In genomic region chr1:51631747-51632146, GRCh38 we compare ENCODE assay signal across 26 cellular contexts.
"Had no signal": no experiment of that assay in that cellular context is flagged by ENCODE, and none has a peak within 500 bp of the region (broad histone marks: within the 10 kb centered on the region; RNA-seq: fewer than 3 reads in every experiment).

No MANE protein-coding gene starts in this region.

- ATAC-seq: stimulated activated effector memory CD8-positive, alpha-beta T cell treated with anti-CD3 and anti-CD28 coated beads, Interleukin-12 subunit alpha, Interleukin-12 subunit beta, amount 100 ng/mL, for 72 hours; stimulated activated memory B cell treated with anti-CD40 and anti-IgM and Interleukin-4, amounts not matched to agents 10 μg/mL and 1 μg/mL and 100 μg/mL, for 72 hours; stimulated activated naive B cell treated with anti-CD40 and anti-IgM and Interleukin-4, amounts not matched to agents 10 μg/mL and 1 μg/mL and 100 μg/mL, for 72 hours; stimulated activated naive CD8-positive, alpha-beta T cell treated with anti-CD3 and anti-CD28 coated beads, Interleukin-15, amount 100 ng/mL, for 72 hours; stimulated activated naive CD8-positive, alpha-beta T cell treated with anti-CD3 and anti-CD28 coated beads, Interleukin-15, Interleukin-2, amounts not matched to agents 100 U/mL and 50 U/mL, for 24 hours; upper lobe of right lung had no signal

- DNase-seq: stimulated activated CD4-positive, alpha-beta T cell treated with anti-CD3 and anti-CD28 coated beads, Interleukin-2, amount 100 ng/mL, for 48 hours; stimulated activated CD4-positive, alpha-beta T cell treated with anti-CD3 and anti-CD28 coated beads, Interleukin-4, amount 100 ng/mL, for 1 hour; stimulated activated CD4-positive, alpha-beta T cell treated with anti-CD3 and anti-CD28 coated beads, Interleukin-4, amount 100 ng/mL, for 24 hours; stimulated activated CD4-positive, alpha-beta T cell treated with anti-CD3 and anti-CD28 coated beads, Interleukin-4, amount 100 ng/mL, for 4 hours; stimulated activated CD8-positive, alpha-beta memory T cell treated with anti-CD3 and anti-CD28 coated beads, Interleukin-4, amount 100 ng/mL, for 48 hours; stimulated activated naive B cell treated with anti-CD40 and anti-IgM and Interleukin-4, amounts not matched to agents 10 μg/mL and 1 μg/mL and 100 μg/mL, for 72 hours; stimulated activated naive CD4-positive, alpha-beta T cell; stimulated activated naive CD4-positive, alpha-beta T cell treated with Interleukin-2 at 50 U/mL for 16 hours; stimulated activated naive CD8-positive, alpha-beta T cell treated with anti-CD3 and anti-CD28 coated beads, Interleukin-15, amount 100 ng/mL, for 72 hours; stimulated activated naive CD8-positive, alpha-beta T cell treated with anti-CD3 and anti-CD28 coated beads, Interleukin-15, Interleukin-2, amounts not matched to agents 100 U/mL and 50 U/mL, for 24 hours; stomach; substantia nigra; testis; thyroid gland; tibial artery; transverse colon; upper lobe of left lung; upper lobe of right lung; uterus had no signal

- H3K27ac ChIP-seq: stomach, suprapubic skin, testis, thoracic aorta, thyroid gland, tibial artery, tibial nerve, transverse colon, upper lobe of left lung, upper lobe of right lung, uterus, vagina had no signal

- FAIRE-seq: urothelium cell line had no signal

- H3K27me3 ChIP-seq: stomach, suprapubic skin, testis, thyroid gland, tibial artery, tibial nerve, transverse colon, upper lobe of left lung, upper lobe of right lung, uterus, vagina had no signal

- H3K4me3 ChIP-seq: stomach, suprapubic skin, testis, thoracic aorta, thyroid gland, tibial artery, tibial nerve, transverse colon, upper lobe of left lung, upper lobe of right lung, uterus, vagina had no signal

- H3K4me1 ChIP-seq: upper lobe of right lung, uterus had no signal

- H3K9me3 ChIP-seq: stomach, suprapubic skin, testis, thoracic aorta, thyroid gland, tibial artery, tibial nerve, transverse colon, upper lobe of left lung, upper lobe of right lung, uterus, vagina had no signal

- H3K36me3 ChIP-seq: stomach, suprapubic skin, thoracic aorta, thyroid gland, tibial artery, tibial nerve, transverse colon, upper lobe of left lung, upper lobe of right lung, uterus, vagina had no signal
